In the genomic region with DNA sequence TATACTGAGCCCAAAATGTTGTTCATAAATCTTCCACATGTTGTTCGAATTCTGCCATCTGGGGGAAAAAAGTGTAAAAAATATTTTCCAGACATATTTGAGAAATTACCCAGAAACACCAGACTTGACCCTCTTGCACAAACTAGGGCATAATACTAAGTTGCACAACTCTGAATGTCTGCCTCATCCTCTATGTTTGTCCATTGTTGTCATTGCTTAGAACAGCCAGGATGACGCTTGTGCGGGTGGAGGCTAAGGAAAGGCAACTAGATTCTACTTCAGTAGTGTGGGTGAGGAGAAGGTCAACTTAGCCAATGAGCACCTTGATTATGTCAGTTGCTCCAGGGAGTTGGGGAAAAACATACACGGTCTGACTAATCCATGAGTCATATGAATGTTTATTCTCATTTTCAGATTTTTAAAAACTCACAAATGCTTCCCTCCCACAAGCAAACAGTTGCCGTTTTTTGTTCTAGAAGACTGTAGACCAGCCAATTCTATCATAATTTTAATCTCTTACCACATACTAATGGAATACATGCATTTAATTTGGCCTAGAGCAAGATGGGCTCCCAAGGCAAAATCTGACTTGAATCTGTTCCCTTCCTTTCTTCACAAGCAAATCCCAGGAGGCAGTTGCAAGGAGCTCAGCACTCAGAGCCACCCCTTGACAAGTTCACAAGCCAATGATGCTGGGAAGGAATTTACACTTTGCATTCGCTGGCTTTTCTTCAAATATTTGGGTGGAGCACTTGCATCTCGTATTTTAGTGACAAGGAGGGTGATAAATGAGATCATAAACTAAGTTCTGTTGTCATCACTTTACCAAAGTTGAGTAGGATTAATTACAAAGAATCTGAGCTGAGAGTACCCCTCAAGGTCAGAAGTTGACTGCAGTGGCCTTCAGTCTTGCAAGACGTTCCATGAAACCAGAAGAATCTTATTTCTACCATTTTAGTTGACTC, we compare ENCODE assay signal across 9 cellular contexts.
DNase-seq lines count a peak whose midpoint lies in the region; ATAC-seq, FAIRE-seq and TF ChIP-seq lines count a peak whose summit lies in the region.
"Had no signal": no experiment of that assay in that cellular context is flagged by ENCODE, and none has a peak within 500 bp of the region (broad histone marks: within the 10 kb centered on the region; RNA-seq: fewer than 3 reads in every experiment).

No MANE protein-coding gene starts in this region.

- H3K4me3 ChIP-seq in AG09309 (ENCODE audit: control insufficient read depth, low read depth, low read length) = no peak overlapping the region
- H3K4me3 ChIP-seq in muscle layer of duodenum (ENCODE audit: low read depth in 1 of 2, low read length in 2 of 2) = no peak overlapping the region
- H3K4me3 ChIP-seq: ovary had no signal

- no peaks in the 10 kb centered on the region for H3K36me3 ChIP-seq in muscle layer of duodenum (ENCODE audit: control insufficient read depth in 1 of 2, insufficient read depth in 2 of 2, low read length in 2 of 2)
- H3K36me3 ChIP-seq: ovary had no signal

- TF ChIP-seq POLR2A in GM12892 (IDR thresholded peaks at IDR 0.05; ENCODE audit: low read depth, low read length) = no peak

- TF ChIP-seq CTCF in AG09309 (IDR thresholded peaks at IDR 0.05; ENCODE audit: control insufficient read depth, insufficient read depth, low read depth, low read length, missing control alignments) = no peak

- no peak for FAIRE-seq in GM12892 (lab: Jason Lieb, UNC)

- H3K9me3 ChIP-seq in muscle layer of duodenum (ENCODE audit: control insufficient read depth in 1 of 2, low read length in 2 of 2) = no peaks in the 10 kb centered on the region
- H3K9me3 ChIP-seq: ovary had no signal

- H3K4me1 ChIP-seq in muscle layer of duodenum (ENCODE audit: control insufficient read depth in 1 of 2, insufficient read depth in 2 of 2, low read length in 2 of 2) = peaks cover 0 to 4% of the 10 kb centered on the region in 2 donors

- peak overlapping the region; percentile 25 for H3K27ac ChIP-seq in muscle layer of duodenum (ENCODE audit: low read length)
- H3K27ac ChIP-seq: ovary had no signal

- ATAC-seq in GM19452 (IDR thresholded peaks at IDR 0.05; ENCODE audit: unreplicated experiment) = no peak

- DNase-seq in AG09309 (ENCODE audit: low read depth) (peak; percentile 97), M059J (ENCODE audit: low read depth) (peak; percentile 97), dedifferentiated amniotic fluid mesenchymal stem cell (ENCODE audit: extremely low spot score) (peak; percentile 89), COLO668 (lab: John Stamatoyannopoulos, UW; ENCODE audit: unreplicated experiment) (no peak), GM12892 (ENCODE audit: insufficient read length) (no peak), cerebellar cortex (ENCODE audit: low spot score) (no peak)

- no peaks in the 10 kb centered on the region for H3K27me3 ChIP-seq in muscle layer of duodenum (ENCODE audit: low read depth, low read length)
- H3K27me3 ChIP-seq: ovary had no signal

Comparison
In these comparisons a context has a peak if more than half of its experiments do, and no peak if none do; other contexts are left out.
1. DNase-seq: peak in AG09309 (single experiment), M059J (single experiment) and dedifferentiated amniotic fluid mesenchymal stem cell (single experiment); none in COLO668 (single experiment), GM12892 (single experiment) and cerebellar cortex (single experiment).